ENCODE assay signal across 38 cellular contexts in the genomic region with DNA sequence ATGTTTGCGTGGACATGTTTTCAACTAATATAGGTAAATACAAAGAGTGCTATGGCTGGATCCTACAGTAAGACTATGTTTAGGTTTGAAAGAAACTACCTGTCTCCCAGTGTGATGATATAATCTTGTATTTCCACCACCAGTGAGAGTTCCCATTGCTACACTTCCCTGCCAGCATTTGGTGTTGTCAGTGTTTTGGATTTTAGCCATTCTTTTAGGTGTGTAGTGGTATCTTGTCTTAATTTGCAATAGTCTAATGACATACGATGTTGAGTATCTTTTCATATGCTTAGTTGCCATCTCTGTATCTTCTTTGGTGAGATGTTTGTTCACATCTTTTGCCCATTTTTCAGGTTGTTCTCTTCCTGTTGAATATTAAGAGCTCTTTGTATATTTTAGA.
"Had no signal": no experiment of that assay in that cellular context is flagged by ENCODE, and none has a peak within 500 bp of the region (broad histone marks: within the 10 kb centered on the region; RNA-seq: fewer than 3 reads in every experiment).

No MANE protein-coding gene starts in this region.

- H3K36me3 ChIP-seq: adrenal gland, brain microvascular endothelial cell, breast epithelium, cardiac muscle cell had no signal

- H3K27me3 ChIP-seq: adrenal gland, ascending aorta, body of pancreas, brain microvascular endothelial cell, breast epithelium, cardiac muscle cell had no signal

- H3K4me1 Mint-ChIP-seq: activated naive CD4-positive, alpha-beta T cell treated with anti-CD3 and anti-CD28 coated beads, Interleukin-2, amount 50 U/mL, for 24 hours; brain; central memory CD8-positive, alpha-beta T cell had no signal

- DNase-seq: activated effector memory CD4-positive, alpha-beta T cell treated with anti-CD3 and anti-CD28 coated beads, Interleukin-2, amount 50 U/mL, for 16 hours; activated effector memory CD4-positive, alpha-beta T cell treated with Interleukin-2 at 50 U/mL for 16 hours; activated gamma-delta T cell; activated gamma-delta T cell treated with Interleukin-2 at 50 U/mL for 16 hours; activated naive CD4-positive, alpha-beta T cell; activated naive CD4-positive, alpha-beta T cell treated with anti-CD3 and anti-CD28 coated beads, Interleukin-2, amount 10 ng/mL, durations not matched to agents 7 days and 5 days; activated naive CD4-positive, alpha-beta T cell treated with anti-CD3 and anti-CD28 coated beads, Interleukin-2, amount 50 U/mL, for 16 hours; activated naive CD4-positive, alpha-beta T cell treated with Interleukin-2 at 50 U/mL for 16 hours; activated naive CD8-positive, alpha-beta T cell treated with anti-CD3 and anti-CD28 coated beads for 36 hours; activated naive CD8-positive, alpha-beta T cell treated with anti-CD3 and anti-CD28 coated beads, Interleukin-2, amount 10 ng/mL, durations not matched to agents 7 days and 5 days; activated naive CD8-positive, alpha-beta T cell treated with anti-CD3 and anti-CD28 coated beads, Interleukin-2, amount 50 U/mL, for 24 hours; activated T-cell treated with anti-CD3 and anti-CD28 coated beads, Interleukin-2, amount 50 U/mL, for 1 hour; activated T-cell treated with anti-CD3 and anti-CD28 coated beads, Interleukin-2, amount 50 U/mL, for 4 hours; activated T-cell treated with anti-CD3 and anti-CD28 coated beads, Interleukin-2, amount 50 U/mL, for 48 hours; adrenal gland; amniotic stem cell; amygdala; anterior cingulate cortex; aorta; body of pancreas; brain microvascular endothelial cell; caudate nucleus; central memory CD4-positive, alpha-beta T cell; cerebellar nuclear complex had no signal

- ATAC-seq: activated naive CD8-positive, alpha-beta T cell treated with anti-CD3 and anti-CD28 coated beads, Interleukin-2, amount 50 U/mL, for 24 hours; body of pancreas had no signal

- H3K27ac ChIP-seq: adrenal gland, ascending aorta, body of pancreas, brain microvascular endothelial cell, breast epithelium, cardiac muscle cell had no signal

- FAIRE-seq: astrocyte, bronchial epithelial cell, colon had no signal

- H3K9me3 Mint-ChIP-seq: activated naive CD4-positive, alpha-beta T cell treated with anti-CD3 and anti-CD28 coated beads for 36 hours; activated naive CD4-positive, alpha-beta T cell treated with anti-CD3 and anti-CD28 coated beads, Interleukin-2, amount 10 ng/mL, durations not matched to agents 7 days and 5 days; activated naive CD4-positive, alpha-beta T cell treated with anti-CD3 and anti-CD28 coated beads, Interleukin-2, amount 50 U/mL, for 24 hours; activated naive CD4-positive, alpha-beta T cell treated with anti-CD3 and anti-CD28 coated beads, Interleukin-2, amount 50 U/mL, for 72 hours; activated naive CD8-positive, alpha-beta T cell treated with anti-CD3 and anti-CD28 coated beads for 36 hours; activated naive CD8-positive, alpha-beta T cell treated with anti-CD3 and anti-CD28 coated beads, Interleukin-2, amount 10 ng/mL, durations not matched to agents 7 days and 5 days; activated naive CD8-positive, alpha-beta T cell treated with anti-CD3 and anti-CD28 coated beads, Interleukin-2, amount 50 U/mL, for 24 hours; activated T-cell treated with anti-CD3 and anti-CD28 coated beads, Interleukin-2, amount 50 U/mL, for 4 hours; activated T-helper 1 cell treated with anti-CD3 and anti-CD28 coated beads, Interleukin-12 subunit alpha, Interleukin-12 subunit beta, Interleukin-2, Interleukin-4 antibody, amounts not matched to agents 30 ng/mL and 10 ng/mL and 1 ng/mL, durations not matched to agents 14 hours and 24 hours and 36 hours; activated T-helper 2 cell treated with anti-CD3 and anti-CD28 coated beads, Interferon-gamma antibody, Interleukin-2, Interleukin-4, amounts not matched to agents 10 μg/mL and 5 μg/mL and 100 μg/mL, durations not matched to agents 14 hours and 24 hours and 36 hours; brain; central memory CD8-positive, alpha-beta T cell had no signal

- H3K4me3 ChIP-seq: adrenal gland, ascending aorta, body of pancreas, breast epithelium, cardiac muscle cell had no signal

- H3K4me3 Mint-ChIP-seq: activated naive CD4-positive, alpha-beta T cell treated with anti-CD3 and anti-CD28 coated beads for 36 hours; activated naive CD4-positive, alpha-beta T cell treated with anti-CD3 and anti-CD28 coated beads, Interleukin-2, amount 10 ng/mL, durations not matched to agents 7 days and 5 days; activated naive CD4-positive, alpha-beta T cell treated with anti-CD3 and anti-CD28 coated beads, Interleukin-2, amount 50 U/mL, for 24 hours; activated naive CD8-positive, alpha-beta T cell; activated naive CD8-positive, alpha-beta T cell treated with anti-CD3 and anti-CD28 coated beads for 36 hours; activated naive CD8-positive, alpha-beta T cell treated with anti-CD3 and anti-CD28 coated beads, Interleukin-2, amount 10 ng/mL, durations not matched to agents 7 days and 5 days; activated naive CD8-positive, alpha-beta T cell treated with anti-CD3 and anti-CD28 coated beads, Interleukin-2, amount 50 U/mL, for 24 hours; activated T-cell treated with anti-CD3 and anti-CD28 coated beads, Interleukin-2, amount 50 U/mL, for 4 hours; activated T-helper 1 cell treated with anti-CD3 and anti-CD28 coated beads, Interleukin-12 subunit alpha, Interleukin-12 subunit beta, Interleukin-2, Interleukin-4 antibody, amounts not matched to agents 30 ng/mL and 10 ng/mL and 1 ng/mL, durations not matched to agents 14 hours and 24 hours and 36 hours; brain; central memory CD8-positive, alpha-beta T cell had no signal

- H3K27ac Mint-ChIP-seq: activated naive CD4-positive, alpha-beta T cell treated with anti-CD3 and anti-CD28 coated beads for 36 hours; activated naive CD4-positive, alpha-beta T cell treated with anti-CD3 and anti-CD28 coated beads, Interleukin-2, amount 10 ng/mL, durations not matched to agents 7 days and 5 days; activated naive CD4-positive, alpha-beta T cell treated with anti-CD3 and anti-CD28 coated beads, Interleukin-2, amount 50 U/mL, for 24 hours; activated naive CD4-positive, alpha-beta T cell treated with anti-CD3 and anti-CD28 coated beads, Interleukin-2, amount 50 U/mL, for 72 hours; activated naive CD8-positive, alpha-beta T cell; activated naive CD8-positive, alpha-beta T cell treated with anti-CD3 and anti-CD28 coated beads for 36 hours; activated naive CD8-positive, alpha-beta T cell treated with anti-CD3 and anti-CD28 coated beads, Interleukin-2, amount 10 ng/mL, durations not matched to agents 7 days and 5 days; activated naive CD8-positive, alpha-beta T cell treated with anti-CD3 and anti-CD28 coated beads, Interleukin-2, amount 50 U/mL, for 24 hours; activated T-helper 1 cell treated with anti-CD3 and anti-CD28 coated beads, Interleukin-12 subunit alpha, Interleukin-12 subunit beta, Interleukin-2, Interleukin-4 antibody, amounts not matched to agents 30 ng/mL and 10 ng/mL and 1 ng/mL, durations not matched to agents 14 hours and 24 hours and 36 hours; activated T-helper 2 cell treated with anti-CD3 and anti-CD28 coated beads, Interferon-gamma antibody, Interleukin-2, Interleukin-4, amounts not matched to agents 10 μg/mL and 5 μg/mL and 100 μg/mL, durations not matched to agents 14 hours and 24 hours and 36 hours; brain had no signal

- H3K4me1 ChIP-seq: adrenal gland, ascending aorta, body of pancreas, breast epithelium had no signal

- H3K9me3 ChIP-seq: adrenal gland, ascending aorta, body of pancreas, breast epithelium had no signal

- H3K27me3 Mint-ChIP-seq: activated naive CD4-positive, alpha-beta T cell treated with anti-CD3 and anti-CD28 coated beads, Interleukin-2, amount 10 ng/mL, durations not matched to agents 7 days and 5 days; activated naive CD4-positive, alpha-beta T cell treated with anti-CD3 and anti-CD28 coated beads, Interleukin-2, amount 50 U/mL, for 24 hours; activated naive CD8-positive, alpha-beta T cell; activated naive CD8-positive, alpha-beta T cell treated with anti-CD3 and anti-CD28 coated beads for 36 hours; activated naive CD8-positive, alpha-beta T cell treated with anti-CD3 and anti-CD28 coated beads, Interleukin-2, amount 10 ng/mL, durations not matched to agents 7 days and 5 days; activated naive CD8-positive, alpha-beta T cell treated with anti-CD3 and anti-CD28 coated beads, Interleukin-2, amount 50 U/mL, for 24 hours; central memory CD8-positive, alpha-beta T cell had no signal
